Comparison of ENCODE assay signal across 20 cellular contexts in the genomic region with DNA sequence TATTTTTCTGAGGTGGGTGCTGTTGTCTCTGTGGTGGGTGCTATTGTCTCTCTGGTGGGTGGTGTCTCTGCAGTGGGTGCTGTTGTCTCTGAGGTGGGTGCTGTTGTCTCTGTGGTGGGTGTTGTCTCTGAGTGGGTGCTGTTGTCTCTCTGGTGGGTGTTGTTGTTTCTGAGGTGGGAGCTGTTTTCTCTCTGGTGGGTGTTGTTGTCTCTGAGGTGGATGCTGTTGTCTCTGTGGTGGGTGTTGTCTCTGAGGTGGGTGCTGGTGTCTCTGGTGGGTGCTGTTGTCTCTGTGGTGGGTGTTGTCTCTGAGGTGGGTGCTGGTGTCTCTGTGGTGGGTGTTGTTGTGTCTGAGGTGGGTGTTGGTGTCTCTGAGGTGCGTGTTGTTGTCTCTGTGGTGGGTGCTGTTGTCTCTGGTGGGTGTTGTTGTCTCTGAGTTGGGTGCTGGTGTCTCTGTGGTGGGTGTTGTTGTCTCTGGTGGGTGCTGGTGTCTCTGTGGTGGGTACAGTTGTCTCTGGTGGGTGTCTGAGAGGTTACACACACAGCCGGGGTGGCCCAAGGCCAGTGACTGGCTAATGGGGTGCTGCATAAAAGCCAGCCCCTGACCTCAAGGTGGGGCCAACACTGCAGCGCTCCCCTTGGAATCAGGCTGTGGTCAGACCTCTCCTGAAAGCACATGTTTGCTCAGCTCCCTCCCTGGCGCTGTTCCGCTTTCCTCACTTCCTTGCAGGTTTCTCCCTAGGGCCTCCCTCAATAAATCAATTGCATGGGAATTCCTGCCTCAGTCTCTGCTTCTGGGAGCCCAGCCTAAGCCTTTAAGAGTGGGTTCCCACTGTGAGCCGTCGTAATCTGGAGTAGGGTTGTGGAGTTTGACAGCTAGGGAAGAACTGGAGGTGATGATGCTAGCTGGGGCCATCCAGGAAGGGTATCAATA.
"Had no signal": no experiment of that assay in that cellular context is flagged by ENCODE, and none has a peak within 500 bp of the region (broad histone marks: within the 10 kb centered on the region; RNA-seq: fewer than 3 reads in every experiment).

No MANE protein-coding gene starts in this region.

- H3K27ac ChIP-seq: ascending aorta, suprapubic skin, transverse colon had no signal

- H3K27me3 ChIP-seq: ascending aorta, suprapubic skin, transverse colon had no signal

- H3K27ac Mint-ChIP-seq: activated CD4-positive, alpha-beta T cell treated with anti-CD3 and anti-CD28 coated beads, Interleukin-2, amount 10 ng/mL, durations not matched to agents 7 days and 5 days; activated CD8-positive, alpha-beta T cell treated with anti-CD3 and anti-CD28 coated beads, Interleukin-2, amount 10 ng/mL, durations not matched to agents 7 days and 5 days; activated T-cell treated with anti-CD3 and anti-CD28 coated beads, Interleukin-2, amount 50 U/mL, for 24 hours; activated T-helper 2 cell treated with anti-CD3 and anti-CD28 coated beads, Interferon-gamma antibody, Interleukin-2, Interleukin-4, amounts not matched to agents 10 μg/mL and 5 μg/mL and 100 μg/mL, durations not matched to agents 14 hours and 24 hours and 36 hours had no signal

- H3K4me1 ChIP-seq: ascending aorta had no signal

- H3K36me3 ChIP-seq: ascending aorta, suprapubic skin, transverse colon had no signal

- DNase-seq: activated CD4-positive, alpha-beta T cell treated with anti-CD3 and anti-CD28 coated beads, Interleukin-2, amount 10 ng/mL, durations not matched to agents 7 days and 5 days; activated CD8-positive, alpha-beta T cell treated with anti-CD3 and anti-CD28 coated beads, Interleukin-2, amount 10 ng/mL, durations not matched to agents 7 days and 5 days; activated naive CD4-positive, alpha-beta T cell treated with Interleukin-2 at 50 U/mL for 16 hours; activated T-cell treated with anti-CD3 and anti-CD28 coated beads, Interleukin-2, amount 50 U/mL, for 24 hours; dermis blood vessel endothelial cell; effector memory CD4-positive, alpha-beta T cell; mesenchymal stem cell; naive thymus-derived CD4-positive, alpha-beta T cell; occipital lobe; posterior cingulate gyrus; retina; stimulated activated CD4-positive, alpha-beta T cell treated with anti-CD3 and anti-CD28 coated beads, Interleukin-1b, Interleukin-23, amount 100 ng/mL, for 48 hours; stimulated activated CD8-positive, alpha-beta memory T cell treated with anti-CD3 and anti-CD28 coated beads, Interleukin-4, amount 100 ng/mL, for 48 hours; stimulated activated naive CD4-positive, alpha-beta T cell treated with Interleukin-2 at 50 U/mL for 16 hours; T-helper 1 cell; transverse colon had no signal

- H3K9me3 Mint-ChIP-seq: activated CD4-positive, alpha-beta T cell treated with anti-CD3 and anti-CD28 coated beads, Interleukin-2, amount 10 ng/mL, durations not matched to agents 7 days and 5 days; activated T-cell treated with anti-CD3 and anti-CD28 coated beads, Interleukin-2, amount 50 U/mL, for 24 hours; activated T-helper 2 cell treated with anti-CD3 and anti-CD28 coated beads, Interferon-gamma antibody, Interleukin-2, Interleukin-4, amounts not matched to agents 10 μg/mL and 5 μg/mL and 100 μg/mL, durations not matched to agents 14 hours and 24 hours and 36 hours; naive thymus-derived CD4-positive, alpha-beta T cell had no signal

- ATAC-seq: activated CD4-positive, CD25-positive, alpha-beta regulatory T cell treated with anti-CD3 and anti-CD28 coated beads, Interleukin-2, amount 50 U/mL, for 24 hours; activated CD8-positive, alpha-beta T cell treated with anti-CD3 and anti-CD28 coated beads, Interleukin-2, amount 10 ng/mL, durations not matched to agents 7 days and 5 days; naive thymus-derived CD4-positive, alpha-beta T cell had no signal

- H3K4me3 Mint-ChIP-seq: activated CD4-positive, alpha-beta T cell treated with anti-CD3 and anti-CD28 coated beads, Interleukin-2, amount 10 ng/mL, durations not matched to agents 7 days and 5 days; activated CD8-positive, alpha-beta T cell treated with anti-CD3 and anti-CD28 coated beads, Interleukin-2, amount 10 ng/mL, durations not matched to agents 7 days and 5 days; activated T-cell treated with anti-CD3 and anti-CD28 coated beads, Interleukin-2, amount 50 U/mL, for 24 hours; naive thymus-derived CD4-positive, alpha-beta T cell had no signal

- H3K27me3 Mint-ChIP-seq: activated CD4-positive, alpha-beta T cell treated with anti-CD3 and anti-CD28 coated beads, Interleukin-2, amount 10 ng/mL, durations not matched to agents 7 days and 5 days; activated T-cell treated with anti-CD3 and anti-CD28 coated beads, Interleukin-2, amount 50 U/mL, for 24 hours; naive thymus-derived CD4-positive, alpha-beta T cell had no signal

- H3K4me3 ChIP-seq: ascending aorta, suprapubic skin, transverse colon had no signal

- H3K9me3 ChIP-seq: ascending aorta, suprapubic skin, transverse colon had no signal
